ENCODE assay signal across 9 cellular contexts in the genomic region with DNA sequence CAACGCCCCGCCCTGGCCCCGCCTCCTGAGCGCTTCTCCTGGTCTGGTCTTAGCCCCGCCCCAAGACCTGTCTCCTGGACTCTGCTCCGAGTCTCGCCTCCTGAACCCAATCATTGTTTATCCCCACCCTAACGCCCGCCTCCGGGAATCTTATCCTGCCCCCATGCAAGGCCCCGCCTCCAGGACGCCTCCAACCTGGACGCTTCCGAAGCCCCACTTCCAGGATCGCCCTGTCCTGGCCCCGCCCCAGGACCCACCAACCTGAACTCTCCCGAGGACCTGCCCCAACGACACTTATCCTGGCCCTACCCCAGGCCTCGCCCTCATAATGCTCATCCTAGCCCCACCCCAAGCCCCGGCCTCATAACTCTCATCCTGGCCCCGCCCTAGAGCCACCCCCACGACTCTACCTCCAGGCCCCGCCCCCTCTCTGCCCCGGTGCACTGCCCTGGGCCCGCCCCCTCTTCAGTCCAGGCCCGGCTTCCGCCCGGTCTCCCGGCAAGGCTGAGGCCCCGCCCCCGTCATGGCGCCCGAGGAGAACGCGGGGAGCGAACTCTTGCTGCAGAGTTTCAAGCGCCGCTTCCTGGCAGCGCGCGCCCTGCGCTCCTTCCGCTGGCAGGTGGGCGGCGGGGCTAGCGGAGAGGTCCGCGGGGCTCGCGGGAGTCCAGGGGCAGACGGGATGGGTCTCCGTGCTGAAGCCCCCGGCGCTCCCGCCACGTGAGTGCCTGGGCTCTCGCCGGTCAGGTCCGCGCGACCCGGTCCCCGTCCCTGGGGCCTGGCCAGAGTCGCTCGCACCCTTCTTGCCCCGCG. TPM values are rescaled to one million over a fixed set of nuclear protein-coding genes. Genes with fewer than 3 reads are reported as not detected.
DNase-seq lines count a peak whose midpoint lies in the region; ATAC-seq and TF ChIP-seq lines count a peak whose summit lies in the region.
"Had no signal": no experiment of that assay in that cellular context is flagged by ENCODE, and none has a peak within 500 bp of the region (broad histone marks: within the 10 kb centered on the region; RNA-seq: fewer than 3 reads in every experiment).

No MANE protein-coding gene starts in this region.

- peak; percentile 83 for TF ChIP-seq POLR2A in GM19099 (IDR thresholded peaks at IDR 0.05; ENCODE audit: extremely low read depth, insufficient read length, low read depth)

- no peaks in the 10 kb centered on the region for H3K27me3 Mint-ChIP-seq in activated CD4-positive, alpha-beta T cell treated with anti-CD3 and anti-CD28 coated beads for 36 hours

- DNase-seq in AML-193 (lab: John Stamatoyannopoulos, UW), result peak; percentile 89 to 90
- peak; percentile 97 for DNase-seq in NCI-H460 (ENCODE audit: extremely low read depth, low read depth)
- peak; percentile 99 for DNase-seq in activated CD4-positive, alpha-beta T cell treated with anti-CD3 and anti-CD28 coated beads for 36 hours
- DNase-seq in left colon, result peak; percentile 100
- peak; percentile 96 to 99 for DNase-seq in stimulated activated CD4-positive, alpha-beta T cell treated with anti-CD3 and anti-CD28 coated beads, Interleukin-1b, Interleukin-23, amount 100 ng/mL, for 4 hours (ENCODE audit: low read depth in 2 of 2)

- peaks cover 24% of the 10 kb centered on the region for H3K4me1 Mint-ChIP-seq in activated CD4-positive, alpha-beta T cell treated with anti-CD3 and anti-CD28 coated beads for 36 hours

- ATAC-seq in HG03378 (IDR thresholded peaks at IDR 0.05; ENCODE audit: unreplicated experiment) (peak; percentile 95), left colon (peak; percentile 94)
- peak; percentile 97 for ATAC-seq in activated CD4-positive, alpha-beta T cell treated with anti-CD3 and anti-CD28 coated beads for 36 hours

- intact Hi-C loops in activated CD4-positive, alpha-beta T cell treated with anti-CD3 and anti-CD28 coated beads for 36 hours (cut with DNase I, micrococcal nuclease), result loop anchor here (1.0 to 5.0 kb wide), 11 partner anchors 26 to 1388 kb away; a partner anchor contains a TSS
- intact Hi-C loops in left colon (cut with DNase I, micrococcal nuclease), result no loop called here

- peak overlapping the region; percentile 95 for H3K27ac Mint-ChIP-seq in activated CD4-positive, alpha-beta T cell treated with anti-CD3 and anti-CD28 coated beads for 36 hours

- peak overlapping the region; percentile 83 for H3K27ac ChIP-seq in cingulate gyrus (ENCODE audit: low read depth, low read length)

- H3K36me3 Mint-ChIP-seq in activated CD4-positive, alpha-beta T cell treated with anti-CD3 and anti-CD28 coated beads for 36 hours (ENCODE audit: low read depth), result no peaks in the 10 kb centered on the region

- peak overlapping the region; percentile 84 for H3K4me3 Mint-ChIP-seq in activated CD4-positive, alpha-beta T cell treated with anti-CD3 and anti-CD28 coated beads for 36 hours

- no peaks in the 10 kb centered on the region for H3K9me3 Mint-ChIP-seq in activated CD4-positive, alpha-beta T cell treated with anti-CD3 and anti-CD28 coated beads for 36 hours (ENCODE audit: low read depth)

- POLR2A ChIA-PET in activated CD4-positive, alpha-beta T cell treated with anti-CD3 and anti-CD28 coated beads for 36 hours (lab: Charles Lee), result no interaction called here

- CTCF ChIA-PET in activated CD4-positive, alpha-beta T cell treated with anti-CD3 and anti-CD28 coated beads for 36 hours (lab: Charles Lee), result interaction anchor here (1.1 kb wide), 1 partner anchor 13 kb away, joined by 3 read pairs; no protein-coding TSS in a partner anchor

RNA-seq across cellular contexts. Expression of a gene that starts 45.8 kb away (rescaled TPM):
- not detected in 2 replicates for total RNA-seq in NCI-H460 (2014; rRNA removed; shearing (Covaris generic))
- not detected in 2 replicates for polyA plus RNA-seq in NCI-H460 (2014; cell fraction: nucleus; rRNA removed)
- total RNA-seq in activated CD4-positive, alpha-beta T cell treated with anti-CD3 and anti-CD28 coated beads for 36 hours, result not detected
- not detected for total RNA-seq in left colon
- total RNA-seq: T-helper 2 cell treated with Interferon-gamma antibody and Interleukin-4, amounts not matched to agents 100 ng/mL and 5 ng/mL, for 36 hours had no signal

Comparison
In these comparisons a context has a peak if more than half of its experiments do, and no peak if none do; other contexts are left out.
1. Peak in every context shown above with its lines: DNase-seq, ATAC-seq and H3K27ac ChIP-seq.
2. intact Hi-C loops: an anchor here in activated CD4-positive, alpha-beta T cell treated with anti-CD3 and anti-CD28 coated beads for 36 hours (1.0 to 5.0 kb wide); none called in left colon.